Comparison of ENCODE assay signal across 8 cellular contexts in the genomic region with DNA sequence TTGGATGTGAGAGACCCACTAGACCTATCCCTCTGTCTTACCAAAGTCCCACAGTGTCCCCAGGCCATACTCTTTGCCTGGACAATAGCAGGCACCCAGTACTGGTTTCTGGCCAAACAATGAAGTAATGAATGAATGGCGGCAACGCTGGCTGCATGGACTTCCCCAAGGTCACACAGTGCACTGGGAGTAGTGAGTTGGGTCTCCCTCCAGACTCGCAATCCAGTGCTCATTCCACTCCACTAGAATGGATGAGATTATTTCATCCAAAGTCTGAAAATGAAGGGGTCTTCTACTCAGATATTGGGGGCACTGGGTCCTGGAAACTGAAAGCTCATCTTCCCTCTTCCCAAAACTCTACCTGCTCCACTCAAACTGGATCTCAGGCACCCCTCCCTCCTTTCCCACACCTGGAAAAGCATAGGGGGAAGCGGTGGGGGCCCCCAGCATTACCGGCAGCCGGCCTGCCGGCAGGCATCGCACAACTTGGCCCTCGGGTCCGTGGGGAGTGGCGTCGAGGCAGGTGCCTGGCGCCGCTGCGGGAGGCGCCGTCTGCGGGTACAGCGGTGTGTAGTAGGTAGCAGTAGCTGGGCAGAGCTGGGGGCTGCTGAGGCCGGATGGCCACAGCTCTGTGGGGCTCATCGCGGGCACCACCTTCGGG. TPM values are rescaled to one million over a fixed set of nuclear protein-coding genes. Genes with fewer than 3 reads are reported as not detected.
DNase-seq lines count a peak whose midpoint lies in the region; ATAC-seq and TF ChIP-seq lines count a peak whose summit lies in the region.

No MANE protein-coding gene starts in this region.

- TF ChIP-seq CTCF in heart right ventricle (IDR thresholded peaks at IDR 0.05): no peak
- TF ChIP-seq CTCF in SU-DHL-6 (IDR thresholded peaks at IDR 0.05; ENCODE audit: insufficient read depth, low read length, poor library complexity, severe bottlenecking): no peak
- no peak for TF ChIP-seq CTCF in foreskin fibroblast (IDR thresholded peaks at IDR 0.05; ENCODE audit: low read depth, low read length)
- TF ChIP-seq CTCF in smooth muscle cell (IDR thresholded peaks at IDR 0.05; ENCODE audit: borderline replicate concordance, insufficient read depth, poor library complexity, severe bottlenecking): no peak

- peaks cover 54% of the 10 kb centered on the region for H3K79me2 ChIP-seq in SU-DHL-6 (ENCODE audit: insufficient read depth, low read length)
- no peaks in the 10 kb centered on the region for H3K79me2 ChIP-seq in smooth muscle cell (ENCODE audit: low read depth)

- peaks cover 14 to 88% (median 28%) of the 10 kb centered on the region in 9 donors for H3K4me1 ChIP-seq in heart right ventricle
- peaks cover 21% of the 10 kb centered on the region for H3K4me1 ChIP-seq in smooth muscle cell (ENCODE audit: low read depth)

- WGBS in heart right ventricle, 2 donors: 5 to 8% methylated on average over 23 of the region's 23 CpGs
- WGBS in smooth muscle cell (ENCODE audit: low lambda C conversion rate): 22% methylated on average over 23 of the region's 23 CpGs

- peak in 1 of 2 donors; percentile 21 for DNase-seq in heart right ventricle
- no peak for DNase-seq in left ventricle myocardium superior
- DNase-seq in foreskin fibroblast: no peak
- no peak for DNase-seq in smooth muscle cell (lab: John Stamatoyannopoulos, UW; ENCODE audit: unreplicated experiment)
- DNase-seq in HT-29 (ENCODE audit: low spot score): no peak

- H3K36me3 ChIP-seq in heart right ventricle: no peaks in the 10 kb centered on the region
- H3K36me3 ChIP-seq in SU-DHL-6 (ENCODE audit: low read length): no peaks in the 10 kb centered on the region; the same call in 1 of the 2 replicates
- H3K36me3 ChIP-seq in smooth muscle cell (ENCODE audit: low read depth): no peaks in the 10 kb centered on the region

- H3K27ac ChIP-seq in heart right ventricle (peak overlapping the region in 1 of 10 donors; percentile 85), SU-DHL-6 (ENCODE audit: low read depth, low read length) (peak overlapping the region; percentile 94), smooth muscle cell (ENCODE audit: low read depth) (no peak overlapping the region)

- H4K20me1 ChIP-seq in SU-DHL-6 (ENCODE audit: low read depth, low read length): no peaks in the 10 kb centered on the region
- no peaks in the 10 kb centered on the region for H4K20me1 ChIP-seq in smooth muscle cell (ENCODE audit: low read depth)

- peak in 1 of 8 donors; percentile 16 for ATAC-seq in heart right ventricle
- no peak for ATAC-seq in left ventricle myocardium superior
- no peak for ATAC-seq in HG02870 (IDR thresholded peaks at IDR 0.05; ENCODE audit: unreplicated experiment)
- no peak for ATAC-seq in GM18511 (IDR thresholded peaks at IDR 0.05; ENCODE audit: unreplicated experiment)

- H3K9ac ChIP-seq in SU-DHL-6 (ENCODE audit: low read length) (peak overlapping the region; percentile 96), smooth muscle cell (ENCODE audit: low read depth) (no peak overlapping the region)

- H3K9me2 ChIP-seq in SU-DHL-6 (replicated peaks; ENCODE audit: insufficient read depth, low read length): no peaks in the 10 kb centered on the region

- intact Hi-C loops in heart right ventricle (cut with DNase I) (no loop called here), left ventricle myocardium superior (cut with micrococcal nuclease) (no loop called here)

- H2AFZ ChIP-seq in SU-DHL-6 (ENCODE audit: low read depth, low read length, severe bottlenecking): no peak overlapping the region
- H2AFZ ChIP-seq in smooth muscle cell (ENCODE audit: low read depth): no peak overlapping the region

- H3K9me3 ChIP-seq in heart right ventricle (no peaks in the 10 kb centered on the region), SU-DHL-6 (ENCODE audit: insufficient read depth, low read length) (no peaks in the 10 kb centered on the region), smooth muscle cell (replicated peaks; ENCODE audit: low read depth) (no peaks in the 10 kb centered on the region)

- H3F3A ChIP-seq in SU-DHL-6 (ENCODE audit: insufficient read depth) (peaks cover 49% of the 10 kb centered on the region), smooth muscle cell (ENCODE audit: low read depth) (no peaks in the 10 kb centered on the region)

- H3K4me3 ChIP-seq in heart right ventricle (peak overlapping the region in 9 of 10 donors; percentile 53 to 76 (median 58)), SU-DHL-6 (ENCODE audit: insufficient read depth, low read length, poor library complexity, severe bottlenecking) (peak overlapping the region; percentile 76), foreskin fibroblast (ENCODE audit: low read depth in 1 of 2, low read length in 2 of 2) (peak overlapping the region; percentile 61 to 65), smooth muscle cell (peak overlapping the region; percentile 65)

- H3K4me2 ChIP-seq in SU-DHL-6 (ENCODE audit: low read depth, low read length, poor library complexity, severe bottlenecking) (peak overlapping the region; percentile 96), smooth muscle cell (peak overlapping the region; percentile 99)

- peaks cover 0 to 16% (median 6%) of the 10 kb centered on the region in 7 donors for H3K27me3 ChIP-seq in heart right ventricle
- H3K27me3 ChIP-seq in SU-DHL-6 (ENCODE audit: low read length): no peaks in the 10 kb centered on the region
- H3K27me3 ChIP-seq in smooth muscle cell (ENCODE audit: low read depth): peaks cover 4% of the 10 kb centered on the region

RNA-seq across cellular contexts. Expression of a gene that starts 0.8 kb away (rescaled TPM):
- 1 to 10 TPM in 1 of 10 donors, under 1 TPM in 8, not detected in 1; 0.04 to 2.3 (median 0.17) TPM for total RNA-seq in heart right ventricle
- under 1 TPM in 1 of 2 donors, not detected in 1; 0.06 TPM for polyA plus RNA-seq in heart right ventricle
- 0.35 TPM for total RNA-seq in left ventricle myocardium superior
- total RNA-seq in smooth muscle cell: 0.63 and 1.2 TPM in 2 replicates
- 1.4 and 2.1 TPM in 2 replicates for polyA plus RNA-seq in smooth muscle cell
- total RNA-seq in HT-29 (2014; rRNA removed; shearing (Covaris generic)): 4.7 TPM in 2 replicates

RNA-seq across cellular contexts. Expression of a gene that starts 29.1 kb away (rescaled TPM):
- 100 to 1,000 TPM in 3 of 10 donors, 10 to 100 TPM in 7; 44.7 to 148 (median 83.4) TPM for total RNA-seq in heart right ventricle
- 100 to 1,000 TPM in 1 of 2 donors, 10 to 100 TPM in 1; 73.6 to 217 TPM for polyA plus RNA-seq in heart right ventricle
- total RNA-seq in left ventricle myocardium superior: 82.4 TPM
- total RNA-seq in smooth muscle cell: 629 and 752 TPM in 2 replicates
- polyA plus RNA-seq in smooth muscle cell: 929 and 1,018 TPM in 2 replicates
- 1.3 and 3.4 TPM in 2 replicates for total RNA-seq in HT-29 (2014; rRNA removed; shearing (Covaris generic))

RNA-seq across cellular contexts. Expression of a gene that starts 46.2 kb away (rescaled TPM):
- 10 to 100 TPM; 15.5 to 58.4 (median 30.4) TPM for total RNA-seq in heart right ventricle
- 10 to 100 TPM; 22.9 to 58.2 TPM for polyA plus RNA-seq in heart right ventricle
- total RNA-seq in left ventricle myocardium superior: 47.3 TPM
- total RNA-seq in smooth muscle cell: 16.2 and 28.9 TPM in 2 replicates
- polyA plus RNA-seq in smooth muscle cell: 14.8 and 16.3 TPM in 2 replicates
- 3.1 and 4.3 TPM in 2 replicates for total RNA-seq in HT-29 (2014; rRNA removed; shearing (Covaris generic))

Comparison
In these comparisons a context has a peak if more than half of its experiments do, and no peak if none do; other contexts are left out.
1. RNA of a gene that starts 29.1 kb away (total RNA-seq): 629 to 752 TPM in smooth muscle cell, 44.7 to 148 TPM in heart right ventricle and 82.4 TPM in left ventricle myocardium superior (single experiment); 1.3 to 3.4 TPM in HT-29; every median in the first group is over 10 times any median in the second.
2. Peak in every context shown above with its lines, with median percentiles within 50 percentile points of each other: H3K4me3 ChIP-seq.